In the genomic region with DNA sequence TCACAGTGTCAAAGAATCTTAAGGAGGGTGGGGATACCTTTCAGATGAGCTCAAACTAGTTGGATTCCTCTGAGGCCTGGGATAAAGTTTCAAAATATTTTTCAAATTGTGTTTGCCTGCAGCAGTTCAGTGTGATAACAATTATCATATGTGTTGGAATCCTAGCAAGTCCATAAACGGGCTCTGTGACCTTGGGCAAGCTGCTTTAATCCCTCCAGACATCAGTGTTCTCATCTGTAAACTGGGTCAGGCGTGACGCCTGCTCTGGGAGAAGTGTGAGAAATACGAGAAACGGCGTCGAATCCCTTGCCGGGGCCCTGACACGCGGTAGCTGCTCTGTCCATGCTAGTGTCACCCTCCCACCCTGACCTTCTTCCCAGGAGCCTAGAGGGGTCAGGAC, we compare ENCODE assay signal across 23 cellular contexts.
DNase-seq lines count a peak whose midpoint lies in the region; ATAC-seq, FAIRE-seq and TF ChIP-seq lines count a peak whose summit lies in the region.
"Had no signal": no experiment of that assay in that cellular context is flagged by ENCODE, and none has a peak within 500 bp of the region (broad histone marks: within the 10 kb centered on the region; RNA-seq: fewer than 3 reads in every experiment).

No MANE protein-coding gene starts in this region.

- H4K8ac ChIP-seq in mesenchymal stem cell (ENCODE audit: low read length) (no peak overlapping the region), neuronal stem cell (ENCODE audit: low read depth, low read length) (no peak overlapping the region)

- H3K23ac ChIP-seq in mesenchymal stem cell (ENCODE audit: low read length in 2 of 2) = no peak overlapping the region
- H3K23ac ChIP-seq in neuronal stem cell (ENCODE audit: low read depth, low read length, poor library complexity) = no peak overlapping the region

- no peak for ATAC-seq in GM19351 (IDR thresholded peaks at IDR 0.05; ENCODE audit: unreplicated experiment)
- ATAC-seq: GM12878 had no signal

- no peak overlapping the region for H2AFZ ChIP-seq in mesenchymal stem cell (ENCODE audit: low read depth, low read length)
- H2AFZ ChIP-seq in neuronal stem cell (ENCODE audit: low read length) = no peak overlapping the region

- H2BK15ac ChIP-seq in mesenchymal stem cell (ENCODE audit: low read depth, poor library complexity, severe bottlenecking) (no peak overlapping the region), neuronal stem cell (ENCODE audit: low read length) (no peak overlapping the region)

- H3K4ac ChIP-seq in mesenchymal stem cell (ENCODE audit: low read depth in 1 of 2, low read length in 2 of 2) = no peak overlapping the region
- H3K4ac ChIP-seq in neuronal stem cell (ENCODE audit: low read length) = no peak overlapping the region

- H3K9me3 ChIP-seq in mesenchymal stem cell (ENCODE audit: control insufficient read depth, low read length) (peaks cover 4% of the 10 kb centered on the region), neuronal stem cell (replicated peaks in 1 of 2; ENCODE audit: control insufficient read depth in 2 of 2, insufficient read depth in 1 of 2, low read depth in 1 of 2, low read length in 2 of 2) (peaks cover 0 to 2% of the 10 kb centered on the region in 2 donors)
- H3K9me3 ChIP-seq: BE2C had no signal

- H4K91ac ChIP-seq in mesenchymal stem cell (ENCODE audit: low read length) (no peak overlapping the region), neuronal stem cell (ENCODE audit: low read depth, low read length, poor library complexity) (no peak overlapping the region)

- DNase-seq in AG20443 (ENCODE audit: low spot score) (peak; percentile 8), bronchial epithelial cell (ENCODE audit: low read depth) (no peak), mesenchymal stem cell (no peak), neuronal stem cell (ENCODE audit: low spot score) (no peak), hippocampal formation (lab: John Stamatoyannopoulos, UW) (no peak), H54 (ENCODE audit: insufficient read length, low spot score) (no peak)
- no peak for DNase-seq in stimulated activated CD4-positive, alpha-beta T cell treated with anti-CD3 and anti-CD28 coated beads, Interleukin-12 subunit alpha, Interleukin-12 subunit beta, amount 100 ng/mL, for 4 hours
- DNase-seq: 8988T; BE2C; C1 segment of cervical spinal cord; CD4-positive, CD25-positive, alpha-beta regulatory T cell; CD8-positive, alpha-beta memory T cell; COR-L47; DMS 273 treated with DMSO at 0.1 percent for 48 hours; DMS53; DND-41; EL; IMR-90 had no signal

- H3K4me3 ChIP-seq in bronchial epithelial cell (ENCODE audit: low read depth, low read length) (no peak overlapping the region), mesenchymal stem cell (ENCODE audit: insufficient read depth in 1 of 2, low read depth in 1 of 2, low read length in 2 of 2) (no peak overlapping the region), neuronal stem cell (ENCODE audit: low read length in 2 of 2) (no peak overlapping the region)
- H3K4me3 ChIP-seq: GM12878, HAP-1 had no signal

- H3K79me1 ChIP-seq in mesenchymal stem cell (replicated peaks; ENCODE audit: low read length, poor library complexity, severe bottlenecking) = no peaks in the 10 kb centered on the region
- H3K79me1 ChIP-seq in neuronal stem cell (ENCODE audit: low read depth, low read length) = no peaks in the 10 kb centered on the region

- no peak for TF ChIP-seq POLR2A in H54 (IDR thresholded peaks at IDR 0.05; ENCODE audit: low read depth, low read length)

- WGBS in mesenchymal stem cell = 95% methylated on average over 10 of the region's 10 CpGs
- WGBS in neuronal stem cell (ENCODE audit: extremely low coverage in 2 of 2, insufficient read length in 2 of 2, insufficient replicate concordance in 1 of 2), 2 donors = no CpG with 5 or more reads among the region's 10 CpGs

- H2AK5ac ChIP-seq in mesenchymal stem cell (ENCODE audit: low read length, severe bottlenecking) (no peak overlapping the region), neuronal stem cell (ENCODE audit: low read depth, low read length) (no peak overlapping the region)

- H2BK12ac ChIP-seq in mesenchymal stem cell (ENCODE audit: low read length in 2 of 2) = no peak overlapping the region
- H2BK12ac ChIP-seq in neuronal stem cell (ENCODE audit: low read length) = no peak overlapping the region

- no peak for TF ChIP-seq CTCF in bronchial epithelial cell (IDR thresholded peaks at IDR 0.05; ENCODE audit: insufficient read depth, low read length, severe bottlenecking)

- no peaks in the 10 kb centered on the region for H3K36me3 ChIP-seq in bronchial epithelial cell (ENCODE audit: control insufficient read depth, insufficient read depth, low read length)
- H3K36me3 ChIP-seq in mesenchymal stem cell (ENCODE audit: control insufficient read depth in 1 of 2, insufficient read depth in 2 of 2, low read depth in 1 of 2, low read length in 2 of 2) = no peaks in the 10 kb centered on the region
- no peaks in the 10 kb centered on the region for H3K36me3 ChIP-seq in neuronal stem cell (replicated peaks in 1 of 2; ENCODE audit: control insufficient read depth in 2 of 2, insufficient read depth in 2 of 2, low read length in 2 of 2)
- H3K36me3 ChIP-seq: BE2C, HAP-1 had no signal

- H2BK120ac ChIP-seq in mesenchymal stem cell (ENCODE audit: low read depth, low read length) (no peak overlapping the region), neuronal stem cell (ENCODE audit: low read depth, low read length) (no peak overlapping the region)

- H3K4me1 ChIP-seq in mesenchymal stem cell (ENCODE audit: control insufficient read depth, insufficient read depth, low read depth, low read length) (peaks cover 4% of the 10 kb centered on the region), neuronal stem cell (ENCODE audit: control insufficient read depth in 2 of 2, insufficient read depth in 1 of 2, low read depth in 1 of 2, low read length in 2 of 2) (peaks cover 14 to 15% of the 10 kb centered on the region in 2 donors)
- H3K4me1 ChIP-seq: BE2C had no signal

- H3K14ac ChIP-seq in mesenchymal stem cell (ENCODE audit: low read length in 2 of 2) (no peak overlapping the region), neuronal stem cell (ENCODE audit: low read length) (no peak overlapping the region)

- H2BK5ac ChIP-seq in mesenchymal stem cell (ENCODE audit: low read depth, low read length, poor library complexity, severe bottlenecking) (no peak overlapping the region), neuronal stem cell (ENCODE audit: low read length) (no peak overlapping the region)

- H3K27me3 ChIP-seq in bronchial epithelial cell (ENCODE audit: control insufficient read depth, insufficient read depth, low read length) = peaks cover 2% of the 10 kb centered on the region
- peaks cover 11 to 55% of the 10 kb centered on the region in 2 experiments for H3K27me3 ChIP-seq in mesenchymal stem cell (ENCODE audit: control insufficient read depth in 1 of 2, insufficient read depth in 1 of 2, low read length in 2 of 2)
- H3K27me3 ChIP-seq in neuronal stem cell (ENCODE audit: control insufficient read depth in 3 of 3, insufficient read depth in 3 of 3, low read depth in 1 of 3, low read length in 3 of 3) = no peaks in the 10 kb centered on the region
- H3K27me3 ChIP-seq: BE2C had no signal

- H3K18ac ChIP-seq in mesenchymal stem cell (ENCODE audit: low read depth in 1 of 2, low read length in 2 of 2) (peak overlapping the region; percentile 11 to 50), neuronal stem cell (ENCODE audit: low read length) (peak overlapping the region; percentile 44)

- H3K9ac ChIP-seq in mesenchymal stem cell (ENCODE audit: low read length) = no peak overlapping the region
- H3K9ac ChIP-seq in neuronal stem cell (ENCODE audit: low read depth, low read length, poor library complexity) = no peak overlapping the region

- peak; percentile 13 for FAIRE-seq in bronchial epithelial cell (lab: Jason Lieb, UNC)
- no peak for FAIRE-seq in H54 (lab: Jason Lieb, UNC)
- FAIRE-seq: GM12878, H1 had no signal

- H3K4me2 ChIP-seq in mesenchymal stem cell (ENCODE audit: low read length, poor library complexity, severe bottlenecking) (no peak overlapping the region), neuronal stem cell (ENCODE audit: insufficient read depth, low read length, poor library complexity, severe bottlenecking) (no peak overlapping the region)

- no peak overlapping the region for H3K27ac ChIP-seq in mesenchymal stem cell (ENCODE audit: low read length, poor library complexity, severe bottlenecking)
- H3K27ac ChIP-seq in neuronal stem cell (replicated peaks; ENCODE audit: low read length) = no peak overlapping the region
- H3K27ac ChIP-seq: HL-60 had no signal
